Comparison of ENCODE assay signal across 12 cellular contexts in genomic region chr4:93646225-93646930, GRCh38.
DNase-seq lines count a peak whose midpoint lies in the region; ATAC-seq lines count a peak whose summit lies in the region.
"Had no signal": no experiment of that assay in that cellular context is flagged by ENCODE, and none has a peak within 500 bp of the region (broad histone marks: within the 10 kb centered on the region; RNA-seq: fewer than 3 reads in every experiment).

No MANE protein-coding gene starts in this region.

- no peaks in the 10 kb centered on the region for H3K9me3 Mint-ChIP-seq in stimulated activated memory B cell treated with anti-CD40 and anti-IgM and Interleukin-4, amounts not matched to agents 10 μg/mL and 1 μg/mL and 100 μg/mL, for 72 hours
- H3K9me3 Mint-ChIP-seq: activated T-helper 1 cell treated with anti-CD3 and anti-CD28 coated beads, Interleukin-12 subunit alpha, Interleukin-12 subunit beta, Interleukin-2, Interleukin-4 antibody, amounts not matched to agents 30 ng/mL and 10 ng/mL and 1 ng/mL, durations not matched to agents 14 hours and 24 hours and 36 hours; neural progenitor cell had no signal

- peak; percentile 74 for ATAC-seq in GM21360 (IDR thresholded peaks at IDR 0.05; ENCODE audit: unreplicated experiment)
- ATAC-seq in HG03196 (IDR thresholded peaks at IDR 0.05; ENCODE audit: unreplicated experiment), result peak; percentile 78
- ATAC-seq in stimulated activated memory B cell treated with anti-CD40 and anti-IgM and Interleukin-4, amounts not matched to agents 10 μg/mL and 1 μg/mL and 100 μg/mL, for 72 hours, result no peak

- H3K4me1 Mint-ChIP-seq in stimulated activated memory B cell treated with anti-CD40 and anti-IgM and Interleukin-4, amounts not matched to agents 10 μg/mL and 1 μg/mL and 100 μg/mL, for 72 hours, result no peaks in the 10 kb centered on the region
- H3K4me1 Mint-ChIP-seq: central memory CD8-positive, alpha-beta T cell; neural progenitor cell had no signal

- no peak overlapping the region for H3K4me3 Mint-ChIP-seq in stimulated activated memory B cell treated with anti-CD40 and anti-IgM and Interleukin-4, amounts not matched to agents 10 μg/mL and 1 μg/mL and 100 μg/mL, for 72 hours
- H3K4me3 Mint-ChIP-seq: activated T-helper 1 cell treated with anti-CD3 and anti-CD28 coated beads, Interleukin-12 subunit alpha, Interleukin-12 subunit beta, Interleukin-2, Interleukin-4 antibody, amounts not matched to agents 30 ng/mL and 10 ng/mL and 1 ng/mL, durations not matched to agents 14 hours and 24 hours and 36 hours; central memory CD8-positive, alpha-beta T cell; neural progenitor cell had no signal

- H3K36me3 Mint-ChIP-seq in stimulated activated memory B cell treated with anti-CD40 and anti-IgM and Interleukin-4, amounts not matched to agents 10 μg/mL and 1 μg/mL and 100 μg/mL, for 72 hours, result no peaks in the 10 kb centered on the region
- H3K36me3 Mint-ChIP-seq: neural progenitor cell had no signal

- no peaks in the 10 kb centered on the region for H3K27me3 Mint-ChIP-seq in stimulated activated memory B cell treated with anti-CD40 and anti-IgM and Interleukin-4, amounts not matched to agents 10 μg/mL and 1 μg/mL and 100 μg/mL, for 72 hours
- H3K27me3 Mint-ChIP-seq: central memory CD8-positive, alpha-beta T cell had no signal

- H3K27ac Mint-ChIP-seq in stimulated activated memory B cell treated with anti-CD40 and anti-IgM and Interleukin-4, amounts not matched to agents 10 μg/mL and 1 μg/mL and 100 μg/mL, for 72 hours, result no peak overlapping the region
- H3K27ac Mint-ChIP-seq: activated T-helper 1 cell treated with anti-CD3 and anti-CD28 coated beads, Interleukin-12 subunit alpha, Interleukin-12 subunit beta, Interleukin-2, Interleukin-4 antibody, amounts not matched to agents 30 ng/mL and 10 ng/mL and 1 ng/mL, durations not matched to agents 14 hours and 24 hours and 36 hours; neural progenitor cell had no signal

- DNase-seq in NCI-H460 (ENCODE audit: extremely low read depth, low read depth), result peak; percentile 0
- peak; percentile 60 for DNase-seq in kidney glomerular epithelial cell (lab: John Stamatoyannopoulos, UW)
- DNase-seq in dedifferentiated amniotic fluid mesenchymal stem cell (ENCODE audit: extremely low spot score), result no peak
- DNase-seq in activated CD4-positive, alpha-beta T cell treated with anti-CD3 and anti-CD28 coated beads for 48 hours, result no peak
- DNase-seq: Calu3, stomach had no signal

Comparison
In these comparisons a context has a peak if more than half of its experiments do, and no peak if none do; other contexts are left out.
1. DNase-seq: peak in NCI-H460 (single experiment) and kidney glomerular epithelial cell (single experiment); none in dedifferentiated amniotic fluid mesenchymal stem cell (single experiment) and activated CD4-positive, alpha-beta T cell treated with anti-CD3 and anti-CD28 coated beads for 48 hours (single experiment).